In genomic region chr12:101832030-101832429, GRCh38 we compare ENCODE assay signal across 14 cellular contexts.
"Had no signal": no experiment of that assay in that cellular context is flagged by ENCODE, and none has a peak within 500 bp of the region (broad histone marks: within the 10 kb centered on the region; RNA-seq: fewer than 3 reads in every experiment).

No MANE protein-coding gene starts in this region.

- H3K9me3 Mint-ChIP-seq: activated naive CD4-positive, alpha-beta T cell treated with anti-CD3 and anti-CD28 coated beads, Interleukin-2, amount 50 U/mL, for 72 hours; T-cell had no signal

- H3K4me3 ChIP-seq: testis had no signal

- DNase-seq: activated CD4-positive, alpha-beta T cell treated with anti-CD3 and anti-CD28 coated beads for 4 hours; aorta; dorsolateral prefrontal cortex; foreskin fibroblast; glutamatergic neuron; lower lobe of right lung; midbrain; sigmoid colon; stimulated activated CD4-positive, alpha-beta T cell treated with anti-CD3 and anti-CD28 coated beads, Interleukin-12 subunit alpha, Interleukin-12 subunit beta, amount 100 ng/mL, for 4 hours; stimulated activated naive CD4-positive, alpha-beta T cell treated with Interleukin-2 at 50 U/mL for 16 hours; T-cell; T1000; testis had no signal

- H3K36me3 Mint-ChIP-seq: activated naive CD4-positive, alpha-beta T cell treated with anti-CD3 and anti-CD28 coated beads, Interleukin-2, amount 50 U/mL, for 72 hours; T-cell had no signal

- H3K9me3 ChIP-seq: lower lobe of right lung, sigmoid colon, testis had no signal

- H3K36me3 ChIP-seq: lower lobe of right lung, sigmoid colon had no signal

- H3K27me3 ChIP-seq: dorsolateral prefrontal cortex, sigmoid colon, testis had no signal

- H3K27me3 Mint-ChIP-seq: T-cell had no signal

- ATAC-seq: activated naive CD4-positive, alpha-beta T cell treated with anti-CD3 and anti-CD28 coated beads, Interleukin-2, amount 50 U/mL, for 72 hours; lower lobe of right lung; T-cell had no signal

- H3K27ac ChIP-seq: lower lobe of right lung, sigmoid colon, testis had no signal
